ENCODE assay signal across 19 cellular contexts in the genomic region with DNA sequence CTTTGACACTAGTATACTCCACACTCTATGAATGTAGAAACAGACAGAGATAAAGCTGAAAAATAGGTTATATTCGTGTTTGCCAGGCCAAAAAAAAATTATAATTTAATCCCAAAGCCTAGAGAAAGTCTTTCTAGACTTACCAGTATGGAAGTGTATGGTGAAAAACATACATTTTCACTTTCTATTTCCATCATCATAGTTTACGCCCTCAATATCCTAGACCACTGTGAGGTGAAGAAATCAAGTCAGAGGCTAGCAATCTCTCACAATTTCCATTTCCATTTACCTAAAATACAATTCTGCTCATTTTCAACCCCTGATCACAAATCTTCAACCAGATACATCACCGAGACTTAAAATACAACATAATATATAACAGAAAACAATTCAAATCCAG. TPM values are rescaled to one million over a fixed set of nuclear protein-coding genes. Genes with fewer than 3 reads are reported as not detected.
DNase-seq lines count a peak whose midpoint lies in the region; ATAC-seq and TF ChIP-seq lines count a peak whose summit lies in the region.
"Had no signal": no experiment of that assay in that cellular context is flagged by ENCODE, and none has a peak within 500 bp of the region (broad histone marks: within the 10 kb centered on the region; RNA-seq: fewer than 3 reads in every experiment).

No MANE protein-coding gene starts in this region.

- H3K36me3 Mint-ChIP-seq in activated naive CD8-positive, alpha-beta T cell treated with anti-CD3 and anti-CD28 coated beads, Interleukin-2, amount 10 ng/mL, durations not matched to agents 7 days and 5 days: peaks cover 5% of the 10 kb centered on the region
- H3K36me3 Mint-ChIP-seq in activated naive CD8-positive, alpha-beta T cell treated with anti-CD3 and anti-CD28 coated beads for 36 hours: peaks cover 27% of the 10 kb centered on the region
- no peaks in the 10 kb centered on the region for H3K36me3 Mint-ChIP-seq in natural killer cell

- no peak overlapping the region for H3K27ac ChIP-seq in vagina
- H3K27ac ChIP-seq: KMS-11, Peyer's patch had no signal

- no peak overlapping the region for H3K27ac Mint-ChIP-seq in activated naive CD8-positive, alpha-beta T cell treated with anti-CD3 and anti-CD28 coated beads, Interleukin-2, amount 10 ng/mL, durations not matched to agents 7 days and 5 days
- no peak overlapping the region for H3K27ac Mint-ChIP-seq in activated naive CD8-positive, alpha-beta T cell treated with anti-CD3 and anti-CD28 coated beads for 36 hours
- H3K27ac Mint-ChIP-seq in natural killer cell: peak overlapping the region; percentile 13 to 52
- H3K27ac Mint-ChIP-seq: B cell; CD8-positive, alpha-beta T cell had no signal

- H3K4me3 ChIP-seq in vagina: no peak overlapping the region
- H3K4me3 ChIP-seq: Peyer's patch had no signal

- no peak for TF ChIP-seq POLR2A in vagina (IDR thresholded peaks at IDR 0.05)

- no peaks in the 10 kb centered on the region for H3K27me3 Mint-ChIP-seq in activated naive CD8-positive, alpha-beta T cell treated with anti-CD3 and anti-CD28 coated beads, Interleukin-2, amount 10 ng/mL, durations not matched to agents 7 days and 5 days
- no peaks in the 10 kb centered on the region for H3K27me3 Mint-ChIP-seq in activated naive CD8-positive, alpha-beta T cell treated with anti-CD3 and anti-CD28 coated beads for 36 hours
- H3K27me3 Mint-ChIP-seq in natural killer cell (ENCODE audit: low read depth in 2 of 2): no peaks in the 10 kb centered on the region
- H3K27me3 Mint-ChIP-seq: B cell had no signal

- no peaks in the 10 kb centered on the region for H3K9me3 ChIP-seq in vagina
- H3K9me3 ChIP-seq: Peyer's patch had no signal

- intact Hi-C loops in natural killer cell (cut with micrococcal nuclease): no loop called here
- intact Hi-C loops in vagina (cut with DNase I): no loop called here

- H3K4me3 Mint-ChIP-seq in activated naive CD8-positive, alpha-beta T cell treated with anti-CD3 and anti-CD28 coated beads, Interleukin-2, amount 10 ng/mL, durations not matched to agents 7 days and 5 days: peak overlapping the region; percentile 57
- H3K4me3 Mint-ChIP-seq in activated naive CD8-positive, alpha-beta T cell treated with anti-CD3 and anti-CD28 coated beads for 36 hours: no peak overlapping the region
- H3K4me3 Mint-ChIP-seq in natural killer cell: peak overlapping the region; percentile 56
- H3K4me3 Mint-ChIP-seq: B cell; CD8-positive, alpha-beta T cell had no signal

- H3K4me1 ChIP-seq in vagina: peaks cover 12% of the 10 kb centered on the region
- H3K4me1 ChIP-seq: Peyer's patch had no signal

- no peak for DNase-seq in activated naive CD8-positive, alpha-beta T cell treated with anti-CD3 and anti-CD28 coated beads, Interleukin-2, amount 10 ng/mL, durations not matched to agents 7 days and 5 days
- DNase-seq in activated naive CD8-positive, alpha-beta T cell treated with anti-CD3 and anti-CD28 coated beads for 36 hours: no peak
- peak; percentile 63 for DNase-seq in OCI-M1 (lab: John Stamatoyannopoulos, UW)
- DNase-seq in natural killer cell: no peak
- no peak for DNase-seq in vagina (ENCODE audit: extremely low spot score in 2 of 2)
- DNase-seq in activated CD4-positive, CD25-positive, alpha-beta regulatory T cell (lab: John Stamatoyannopoulos, UW): no peak
- DNase-seq: CD8-positive, alpha-beta T cell; MM.1S; NCI-H1417 treated with DMSO at 0.1 percent for 48 hours; NCI-H2029; NCI-H2171 treated with DMSO at 0.1 percent for 48 hours; NCI-H774; Peyer's patch; SHP77 had no signal

- no peaks in the 10 kb centered on the region for H3K36me3 ChIP-seq in vagina
- H3K36me3 ChIP-seq: Peyer's patch had no signal

- H3K4me1 Mint-ChIP-seq in activated naive CD8-positive, alpha-beta T cell treated with anti-CD3 and anti-CD28 coated beads, Interleukin-2, amount 10 ng/mL, durations not matched to agents 7 days and 5 days: peaks cover 11% of the 10 kb centered on the region
- H3K4me1 Mint-ChIP-seq in activated naive CD8-positive, alpha-beta T cell treated with anti-CD3 and anti-CD28 coated beads for 36 hours: peaks cover 21% of the 10 kb centered on the region
- H3K4me1 Mint-ChIP-seq in natural killer cell: peaks cover 16 to 35% of the 10 kb centered on the region in 2 donors

- TF ChIP-seq CTCF in natural killer cell (IDR thresholded peaks at IDR 0.05) (no peak), vagina (IDR thresholded peaks at IDR 0.05) (no peak)

- peak; percentile 42 for ATAC-seq in activated naive CD8-positive, alpha-beta T cell treated with anti-CD3 and anti-CD28 coated beads, Interleukin-2, amount 10 ng/mL, durations not matched to agents 7 days and 5 days (ENCODE audit: low read depth)
- ATAC-seq in natural killer cell (peak; percentile 60 to 72 (median 67)), HG03196 (IDR thresholded peaks at IDR 0.05; ENCODE audit: unreplicated experiment) (no peak)
- ATAC-seq: CD8-positive, alpha-beta T cell; HepG2 had no signal

- H3K27me3 ChIP-seq in vagina: no peaks in the 10 kb centered on the region
- H3K27me3 ChIP-seq: Peyer's patch had no signal

- no peaks in the 10 kb centered on the region for H3K9me3 Mint-ChIP-seq in activated naive CD8-positive, alpha-beta T cell treated with anti-CD3 and anti-CD28 coated beads, Interleukin-2, amount 10 ng/mL, durations not matched to agents 7 days and 5 days
- peaks cover 6% of the 10 kb centered on the region for H3K9me3 Mint-ChIP-seq in activated naive CD8-positive, alpha-beta T cell treated with anti-CD3 and anti-CD28 coated beads for 36 hours
- no peaks in the 10 kb centered on the region for H3K9me3 Mint-ChIP-seq in natural killer cell
- H3K9me3 Mint-ChIP-seq: CD8-positive, alpha-beta T cell had no signal

- POLR2A ChIA-PET in activated naive CD8-positive, alpha-beta T cell treated with anti-CD3 and anti-CD28 coated beads, Interleukin-2, amount 10 ng/mL, durations not matched to agents 7 days and 5 days (lab: Charles Lee): no interaction called here

RNA-seq across cellular contexts. Expression of a gene that starts 16.2 kb away (rescaled TPM):
- total RNA-seq in activated naive CD8-positive, alpha-beta T cell treated with anti-CD3 and anti-CD28 coated beads, Interleukin-2, amount 10 ng/mL, durations not matched to agents 7 days and 5 days: not detected
- total RNA-seq in activated naive CD8-positive, alpha-beta T cell treated with anti-CD3 and anti-CD28 coated beads for 36 hours: not detected
- total RNA-seq in natural killer cell: not detected
- 0.98 TPM for total RNA-seq in vagina
- total RNA-seq: B cell; CD8-positive, alpha-beta T cell; H4; HepG2; Peyer's patch had no signal

Comparison
In these comparisons a context has a peak if more than half of its experiments do, and no peak if none do; other contexts are left out.
1. H3K27ac Mint-ChIP-seq: peak in natural killer cell (2 of 2); none in activated naive CD8-positive, alpha-beta T cell treated with anti-CD3 and anti-CD28 coated beads, Interleukin-2, amount 10 ng/mL, durations not matched to agents 7 days and 5 days (single experiment) and activated naive CD8-positive, alpha-beta T cell treated with anti-CD3 and anti-CD28 coated beads for 36 hours (single experiment).